20 cellular contexts compared by ENCODE assay signal in the genomic region with DNA sequence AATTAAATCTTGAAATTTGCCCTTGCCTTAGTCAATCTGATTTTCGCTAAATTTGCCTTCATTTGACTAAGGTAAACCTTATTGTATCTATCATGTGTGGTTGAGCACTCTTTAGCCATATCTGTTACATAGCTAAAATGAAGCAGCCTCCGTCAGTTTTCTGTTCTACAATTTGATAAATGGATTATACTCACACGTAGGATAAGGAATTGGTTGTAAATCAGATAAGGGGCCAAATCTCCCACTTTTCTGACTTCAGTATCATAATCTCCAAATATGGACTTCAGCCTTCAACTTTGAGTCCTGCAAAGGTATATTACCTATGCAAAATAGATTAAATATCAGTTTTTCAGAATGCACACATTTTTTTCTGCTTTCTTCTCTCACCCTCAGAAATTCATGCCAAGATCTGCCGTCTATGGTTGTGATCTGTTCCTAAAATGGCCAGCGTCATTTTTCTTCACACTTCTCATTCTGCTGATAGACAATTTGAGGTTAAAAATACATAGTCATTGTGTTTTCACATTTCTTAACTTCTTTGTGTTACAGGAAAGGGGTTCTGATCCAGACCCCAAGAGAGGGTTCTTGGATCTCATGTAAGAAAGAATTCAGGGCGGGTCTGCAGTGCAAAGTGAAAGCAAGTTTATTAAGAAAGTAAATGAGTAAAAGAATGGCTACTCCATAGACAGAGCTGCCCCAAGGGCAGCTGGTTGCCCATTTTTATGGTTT. TPM values are rescaled to one million over a fixed set of nuclear protein-coding genes. Genes with fewer than 3 reads are reported as not detected.
A peak's percentile ranks its signal among the peaks of the same experiment; 100 is the strongest.
DNase-seq lines count a peak whose midpoint lies in the region; ATAC-seq and TF ChIP-seq lines count a peak whose summit lies in the region.
"Had no signal": no experiment of that assay in that cellular context is flagged by ENCODE, and none has a peak within 500 bp of the region (broad histone marks: within the 10 kb centered on the region; RNA-seq: fewer than 3 reads in every experiment).

No MANE protein-coding gene starts in this region.

- no peak for DNase-seq in activated naive CD4-positive, alpha-beta T cell treated with anti-CD3 and anti-CD28 coated beads for 36 hours
- DNase-seq in activated naive CD4-positive, alpha-beta T cell (lab: John Stamatoyannopoulos, UW), result no peak
- DNase-seq in activated B cell treated with CpG ODN at 0.5 μM for 24 hours (no peak), lower lobe of right lung (no peak), type B pancreatic cell (ENCODE audit: extremely low spot score, unreplicated experiment) (no peak), NCI-H524 (lab: John Stamatoyannopoulos, UW) (no peak), ecto neural progenitor cell (ENCODE audit: low spot score) (no peak), NCI-H446 treated with DMSO at 0.1 percent for 48 hours (lab: John Stamatoyannopoulos, UW) (no peak)
- DNase-seq: colonic mucosa, GF-D8, H7, left ventricle myocardium inferior, NCI-H1105 treated with DMSO at 0.1 percent for 48 hours, NCI-H2171 treated with DMSO at 0.1 percent for 48 hours, stomach, SW 1271, uterus had no signal

- H3K27me3 ChIP-seq in lower lobe of right lung (ENCODE audit: low read depth), result no peaks in the 10 kb centered on the region
- H3K27me3 ChIP-seq: colonic mucosa, stomach, uterus had no signal

- no peaks in the 10 kb centered on the region for H3K9me3 Mint-ChIP-seq in activated naive CD4-positive, alpha-beta T cell treated with anti-CD3 and anti-CD28 coated beads for 36 hours
- H3K9me3 Mint-ChIP-seq in activated B cell treated with CpG ODN at 0.5 μM for 24 hours (no peaks in the 10 kb centered on the region), type B pancreatic cell (no peaks in the 10 kb centered on the region)

- peaks cover 53% of the 10 kb centered on the region for H3K4me1 ChIP-seq in lower lobe of right lung
- H3K4me1 ChIP-seq: uterus had no signal

- no peak for ATAC-seq in activated B cell treated with CpG ODN at 0.5 μM for 24 hours (ENCODE audit: low read depth)
- no peak for ATAC-seq in lower lobe of right lung

- no peak overlapping the region for H3K4me3 ChIP-seq in lower lobe of right lung
- H3K4me3 ChIP-seq: colonic mucosa, left ventricle myocardium inferior, stomach, uterus had no signal

- POLR2A ChIA-PET in activated B cell treated with CpG ODN at 0.5 μM for 24 hours (lab: Charles Lee), result interaction anchor here (0.6 to 0.7 kb wide), 4 partner anchors 8 to 37 kb away, joined by 3 to 6 read pairs (median 4); a partner anchor contains a TSS

- intact Hi-C loops in activated naive CD4-positive, alpha-beta T cell treated with anti-CD3 and anti-CD28 coated beads for 36 hours (cut with micrococcal nuclease), result loop anchor here (1.0 kb wide), 1 partner anchor 8 kb away; no protein-coding TSS in a partner anchor
- intact Hi-C loops in activated B cell treated with CpG ODN at 0.5 μM for 24 hours (cut with micrococcal nuclease) (loop anchor here (5.0 kb wide), 1 partner anchor 69 kb away; a partner anchor contains a TSS), lower lobe of right lung (cut with DNase I) (no loop called here)

- H3K4me3 Mint-ChIP-seq in activated naive CD4-positive, alpha-beta T cell treated with anti-CD3 and anti-CD28 coated beads for 36 hours, result peak overlapping the region; percentile 20
- no peak overlapping the region for H3K4me3 Mint-ChIP-seq in activated B cell treated with CpG ODN at 0.5 μM for 24 hours
- no peak overlapping the region for H3K4me3 Mint-ChIP-seq in type B pancreatic cell

- no peaks in the 10 kb centered on the region for H3K9me3 ChIP-seq in lower lobe of right lung
- H3K9me3 ChIP-seq: colonic mucosa, left ventricle myocardium inferior, stomach, uterus had no signal

- CTCF ChIA-PET in activated naive CD4-positive, alpha-beta T cell treated with anti-CD3 and anti-CD28 coated beads for 36 hours (lab: Charles Lee), result interaction anchor here (0.7 to 2.1 kb wide), 3 partner anchors 24 to 60 kb away, joined by 3 to 4 read pairs (median 3); no protein-coding TSS in a partner anchor
- CTCF ChIA-PET in activated B cell treated with CpG ODN at 0.5 μM for 24 hours (lab: Charles Lee), result no interaction called here

- H3K27ac Mint-ChIP-seq in activated naive CD4-positive, alpha-beta T cell treated with anti-CD3 and anti-CD28 coated beads for 36 hours, result peak overlapping the region; percentile 26
- H3K27ac Mint-ChIP-seq in activated B cell treated with CpG ODN at 0.5 μM for 24 hours (peak overlapping the region; percentile 47), type B pancreatic cell (peak overlapping the region; percentile 13)
- H3K27ac Mint-ChIP-seq: progenitor cell of endocrine pancreas had no signal

- H3K27ac ChIP-seq in lower lobe of right lung, result peak overlapping the region; percentile 25
- H3K27ac ChIP-seq: colonic mucosa, KMS-11, left ventricle myocardium inferior, RWPE1, uterus had no signal

- H3K36me3 Mint-ChIP-seq in activated naive CD4-positive, alpha-beta T cell treated with anti-CD3 and anti-CD28 coated beads for 36 hours (ENCODE audit: low read depth), result peaks cover 3% of the 10 kb centered on the region
- H3K36me3 Mint-ChIP-seq in activated B cell treated with CpG ODN at 0.5 μM for 24 hours (ENCODE audit: low read depth), result peaks cover 53% of the 10 kb centered on the region
- H3K36me3 Mint-ChIP-seq in type B pancreatic cell, result peaks cover 8% of the 10 kb centered on the region

- H3K36me3 ChIP-seq in lower lobe of right lung, result peaks cover 5% of the 10 kb centered on the region
- H3K36me3 ChIP-seq: colonic mucosa, left ventricle myocardium inferior, uterus had no signal

- H3K27me3 Mint-ChIP-seq in activated naive CD4-positive, alpha-beta T cell treated with anti-CD3 and anti-CD28 coated beads for 36 hours (ENCODE audit: low read depth), result no peaks in the 10 kb centered on the region
- H3K27me3 Mint-ChIP-seq in activated B cell treated with CpG ODN at 0.5 μM for 24 hours (no peaks in the 10 kb centered on the region), type B pancreatic cell (no peaks in the 10 kb centered on the region)
- H3K27me3 Mint-ChIP-seq: progenitor cell of endocrine pancreas had no signal

- peaks cover 63% of the 10 kb centered on the region for H3K4me1 Mint-ChIP-seq in activated naive CD4-positive, alpha-beta T cell treated with anti-CD3 and anti-CD28 coated beads for 36 hours (ENCODE audit: low read depth)
- H3K4me1 Mint-ChIP-seq in activated B cell treated with CpG ODN at 0.5 μM for 24 hours, result peaks cover 56% of the 10 kb centered on the region
- peaks cover 15% of the 10 kb centered on the region for H3K4me1 Mint-ChIP-seq in type B pancreatic cell (ENCODE audit: unreplicated experiment)

- no peak for TF ChIP-seq CTCF in activated B cell treated with CpG ODN at 0.5 μM for 24 hours (IDR thresholded peaks at IDR 0.05)
- TF ChIP-seq CTCF in lower lobe of right lung (IDR thresholded peaks at IDR 0.05), result no peak
- no peak for TF ChIP-seq CTCF in type B pancreatic cell (conservative IDR thresholded peaks at IDR 0.05)

RNA-seq across cellular contexts. Expression of a gene that starts 36.9 kb away (rescaled TPM):
- 10 to 100 TPM; 91.5 to 93.1 TPM for total RNA-seq in activated naive CD4-positive, alpha-beta T cell treated with anti-CD3 and anti-CD28 coated beads for 36 hours
- total RNA-seq in activated B cell treated with CpG ODN at 0.5 μM for 24 hours (93.1 and 94.4 TPM in 2 replicates), lower lobe of right lung (72.7 TPM), type B pancreatic cell (ENCODE audit: low replicate concordance) (26.5 and 36.8 TPM in 2 replicates)

RNA-seq across cellular contexts. Expression of a gene that starts 51.1 kb away (rescaled TPM):
- 1 to 10 TPM; 6.7 to 8.6 TPM for total RNA-seq in activated naive CD4-positive, alpha-beta T cell treated with anti-CD3 and anti-CD28 coated beads for 36 hours
- total RNA-seq in activated B cell treated with CpG ODN at 0.5 μM for 24 hours (22.1 and 23.7 TPM in 2 replicates), lower lobe of right lung (31.0 TPM), type B pancreatic cell (ENCODE audit: low replicate concordance) (13.4 and 16.0 TPM in 2 replicates)
